Comparison of ENCODE assay signal across 8 cellular contexts in the genomic region with DNA sequence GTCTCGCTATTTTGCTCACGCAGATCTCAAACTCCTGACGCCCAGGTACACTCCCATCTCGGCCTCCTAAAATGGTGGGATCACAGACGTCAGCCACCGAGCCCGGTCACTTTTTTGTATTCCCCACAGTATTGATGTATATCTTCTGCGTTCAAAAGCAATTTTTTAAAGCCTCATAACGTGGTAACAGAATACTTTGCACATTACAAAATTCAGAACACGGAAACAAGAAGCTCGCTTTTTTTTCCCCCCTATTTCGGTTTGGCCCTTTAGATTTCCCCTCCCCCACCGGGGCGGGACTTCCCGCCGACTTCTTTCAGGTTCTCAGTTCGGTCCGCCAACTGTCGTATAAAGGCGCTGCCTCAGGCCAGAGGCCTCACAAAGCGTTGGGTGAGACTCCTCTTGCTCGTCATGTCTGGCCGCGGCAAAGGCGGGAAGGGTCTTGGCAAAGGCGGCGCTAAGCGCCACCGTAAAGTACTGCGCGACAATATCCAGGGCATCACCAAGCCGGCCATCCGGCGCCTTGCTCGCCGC.
DNase-seq lines count a peak whose midpoint lies in the region; ATAC-seq and TF ChIP-seq lines count a peak whose summit lies in the region.
"Not testable (repeated sequence)": the region's sequence is repeated elsewhere in the genome, so short reads cannot be mapped to it uniquely, and the experiment has no call there.

No MANE protein-coding gene starts in this region.

- not testable (repeated sequence) for H3K36me3 Mint-ChIP-seq in activated naive CD4-positive, alpha-beta T cell treated with anti-CD3 and anti-CD28 coated beads, Interleukin-2, amount 50 U/mL, for 24 hours

- H3K4me1 Mint-ChIP-seq in activated naive CD4-positive, alpha-beta T cell treated with anti-CD3 and anti-CD28 coated beads, Interleukin-2, amount 50 U/mL, for 24 hours, result peaks cover 27% of the 10 kb centered on the region

- H3K9me3 Mint-ChIP-seq in activated naive CD4-positive, alpha-beta T cell treated with anti-CD3 and anti-CD28 coated beads, Interleukin-2, amount 50 U/mL, for 24 hours, result not testable (repeated sequence)

- H3K27ac Mint-ChIP-seq in activated naive CD4-positive, alpha-beta T cell treated with anti-CD3 and anti-CD28 coated beads, Interleukin-2, amount 50 U/mL, for 24 hours, result peak overlapping the region; percentile 98

- peak overlapping the region in 1 of 2 donors; percentile 67 for H3K27ac ChIP-seq in uterus

- not testable (repeated sequence) for TF ChIP-seq POLR2A in GM18505 (IDR thresholded peaks at IDR 0.05; ENCODE audit: borderline replicate concordance, extremely low read depth, insufficient read depth, insufficient read length); uterus (IDR thresholded peaks at IDR 0.05)

- not testable (repeated sequence) for H3K9me3 ChIP-seq in uterus

- peak overlapping the region; percentile 90 for H3K4me3 Mint-ChIP-seq in activated naive CD4-positive, alpha-beta T cell treated with anti-CD3 and anti-CD28 coated beads, Interleukin-2, amount 50 U/mL, for 24 hours

- H3K4me3 ChIP-seq in uterus, result peak overlapping the region; percentile 20 to 43

- intact Hi-C loops in uterus (cut with DNase I; ENCODE audit: low total_unique reads), result not testable (repeated sequence)

- not testable (repeated sequence) for H3K36me3 ChIP-seq in uterus

- not testable (repeated sequence) for TF ChIP-seq CTCF in omental fat pad (IDR thresholded peaks at IDR 0.05); uterus (IDR thresholded peaks at IDR 0.05)

- not testable (repeated sequence) for H3K27me3 Mint-ChIP-seq in activated naive CD4-positive, alpha-beta T cell treated with anti-CD3 and anti-CD28 coated beads, Interleukin-2, amount 50 U/mL, for 24 hours

- peaks cover 3 to 24% of the 10 kb centered on the region in 2 donors for H3K27me3 ChIP-seq in uterus

- ATAC-seq in GM18505 (IDR thresholded peaks at IDR 0.05; ENCODE audit: unreplicated experiment) (peak; percentile 68), HG02840 (IDR thresholded peaks at IDR 0.05; ENCODE audit: low FRiP score, unreplicated experiment) (peak; percentile 84), SK-N-SH treated with all-trans-retinoic acid at 6 μM for 48 hours (peak; percentile 90), omental fat pad (ENCODE audit: low FRiP score) (peak; percentile 86)

- not testable (repeated sequence) for H3K4me1 ChIP-seq in uterus

- peak; percentile 74 for DNase-seq in NAMALWA (ENCODE audit: low spot score)
- DNase-seq in glomerular visceral epithelial cell (ENCODE audit: extremely low spot score), result peak; percentile 78
- not testable (repeated sequence) for DNase-seq in omental fat pad (ENCODE audit: low spot score)
- DNase-seq in uterus, result peak in 1 of 2 donors; percentile 41
